In genomic region chr10:75080554-75080953, GRCh38 we compare ENCODE assay signal across 23 cellular contexts.
"Had no signal": no experiment of that assay in that cellular context is flagged by ENCODE, and none has a peak within 500 bp of the region (broad histone marks: within the 10 kb centered on the region; RNA-seq: fewer than 3 reads in every experiment).

No MANE protein-coding gene starts in this region.

- H3K9ac ChIP-seq: SK-N-SH had no signal

- DNase-seq: Karpas-422; MG63; NCI-H1092; NCI-H1417 treated with DMSO at 0.1 percent for 48 hours; NCI-H1694 treated with DMSO at 0.1 percent for 48 hours; NCI-H1930; NCI-H2081; NCI-H2107; NCI-H2171; NCI-H226; NCI-H446; NCI-H510A; NCI-H524 treated with DMSO at 0.1 percent for 48 hours; NCI-H774; NK-92 treated with Interleukin-12 subunit alpha and Interleukin-12 subunit beta, amount 100 ng/mL, for 24 hours; PC-3; SHP77; SK-N-SH had no signal

- H3K36me3 ChIP-seq: MG63 had no signal

- H3K27ac ChIP-seq: HL-60, RWPE1 had no signal

- H3K4me3 Mint-ChIP-seq: IgD-negative memory B cell had no signal

- H3K9me3 ChIP-seq: MG63, SK-N-SH had no signal

- H3K4me2 ChIP-seq: SK-N-SH had no signal

- H3K36me3 Mint-ChIP-seq: IgD-negative memory B cell had no signal

- H3K4me1 Mint-ChIP-seq: IgD-negative memory B cell had no signal

- H3K27me3 ChIP-seq: MG63 had no signal

- FAIRE-seq: HTR-8/SVneo had no signal

- H3K27ac Mint-ChIP-seq: IgD-negative memory B cell had no signal

- H3K4me3 ChIP-seq: MG63 had no signal

- ATAC-seq: Panc1, PC-3 had no signal
